In the genomic region with DNA sequence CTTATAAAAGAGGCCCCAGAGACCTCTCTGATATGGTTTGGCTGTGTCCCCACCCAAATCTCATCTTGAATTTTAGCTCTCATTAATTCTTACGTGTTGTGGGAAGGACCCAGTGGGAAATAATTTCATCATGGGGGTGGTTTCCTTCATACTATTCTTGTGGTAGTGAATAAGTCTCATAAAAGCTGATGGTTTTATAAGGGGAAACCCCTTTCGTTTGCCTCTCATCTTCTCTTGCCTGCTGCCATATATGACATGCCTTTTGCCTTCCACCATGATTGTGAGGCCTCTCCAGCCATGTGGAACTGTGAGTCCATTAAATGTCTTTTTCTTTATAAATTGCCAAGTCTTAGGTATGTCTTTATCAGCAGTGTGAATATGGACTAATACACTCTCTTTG, we compare ENCODE assay signal across 27 cellular contexts.
"Had no signal": no experiment of that assay in that cellular context is flagged by ENCODE, and none has a peak within 500 bp of the region (broad histone marks: within the 10 kb centered on the region; RNA-seq: fewer than 3 reads in every experiment).

No MANE protein-coding gene starts in this region.

- H3K36me3 Mint-ChIP-seq: natural killer cell; neural progenitor cell; stimulated activated effector memory CD8-positive, alpha-beta T cell treated with anti-CD3 and anti-CD28 coated beads, Interleukin-12 subunit alpha, Interleukin-12 subunit beta, amount 100 ng/mL, for 72 hours; type B pancreatic cell had no signal

- H3K9me3 Mint-ChIP-seq: natural killer cell had no signal

- H3K4me1 Mint-ChIP-seq: naive thymus-derived CD4-positive, alpha-beta T cell; natural killer cell; nephron; neural progenitor cell had no signal

- H3K27me3 Mint-ChIP-seq: progenitor cell of endocrine pancreas; stimulated activated naive CD8-positive, alpha-beta T cell treated with anti-CD3 and anti-CD28 coated beads, Interleukin-15, Interleukin-2, amounts not matched to agents 100 ng/mL and 50 ng/mL, for 24 hours had no signal

- DNase-seq: naive thymus-derived CD4-positive, alpha-beta T cell; natural killer cell; occipital lobe; ovary; posterior cingulate gyrus; psoas muscle; right cardiac atrium; right lobe of liver; sigmoid colon; small intestine; stimulated activated CD4-positive, alpha-beta T cell treated with anti-CD3 and anti-CD28 coated beads, Interleukin-15, amount 100 ng/mL, for 24 hours; stimulated activated CD4-positive, alpha-beta T cell treated with anti-CD3 and anti-CD28 coated beads, Interleukin-2, amount 100 ng/mL, for 24 hours; stimulated activated CD4-positive, alpha-beta T cell treated with anti-CD3 and anti-CD28 coated beads, Interleukin-2, amount 100 ng/mL, for 48 hours; stimulated activated CD4-positive, alpha-beta T cell treated with anti-CD3 and anti-CD28 coated beads, Interleukin-4, amount 100 ng/mL, for 24 hours; stimulated activated naive CD4-positive, alpha-beta T cell; substantia nigra; testis; tibial artery; transverse colon; upper lobe of right lung; uterus had no signal

- H3K4me3 Mint-ChIP-seq: naive thymus-derived CD4-positive, alpha-beta T cell; natural killer cell; nephron; neural progenitor cell; stimulated activated effector memory CD8-positive, alpha-beta T cell treated with anti-CD3 and anti-CD28 coated beads, Interleukin-12 subunit alpha, Interleukin-12 subunit beta, amount 100 ng/mL, for 72 hours; stimulated activated naive CD8-positive, alpha-beta T cell treated with anti-CD3 and anti-CD28 coated beads, Interleukin-15, Interleukin-2, amounts not matched to agents 100 ng/mL and 50 ng/mL, for 24 hours; type B pancreatic cell had no signal

- ATAC-seq: naive thymus-derived CD4-positive, alpha-beta T cell; natural killer cell; psoas muscle; right cardiac atrium; right lobe of liver; stimulated activated effector memory CD8-positive, alpha-beta T cell treated with anti-CD3 and anti-CD28 coated beads, Interleukin-12 subunit alpha, Interleukin-12 subunit beta, amount 100 ng/mL, for 72 hours; upper lobe of right lung had no signal

- H3K27ac Mint-ChIP-seq: naive thymus-derived CD4-positive, alpha-beta T cell; natural killer cell; nephron; neural progenitor cell; progenitor cell of endocrine pancreas; stimulated activated effector memory CD8-positive, alpha-beta T cell treated with anti-CD3 and anti-CD28 coated beads, Interleukin-12 subunit alpha, Interleukin-12 subunit beta, amount 100 ng/mL, for 72 hours; stimulated activated naive CD8-positive, alpha-beta T cell treated with anti-CD3 and anti-CD28 coated beads, Interleukin-15, Interleukin-2, amounts not matched to agents 100 ng/mL and 50 ng/mL, for 24 hours; type B pancreatic cell had no signal
